In the genomic region with DNA sequence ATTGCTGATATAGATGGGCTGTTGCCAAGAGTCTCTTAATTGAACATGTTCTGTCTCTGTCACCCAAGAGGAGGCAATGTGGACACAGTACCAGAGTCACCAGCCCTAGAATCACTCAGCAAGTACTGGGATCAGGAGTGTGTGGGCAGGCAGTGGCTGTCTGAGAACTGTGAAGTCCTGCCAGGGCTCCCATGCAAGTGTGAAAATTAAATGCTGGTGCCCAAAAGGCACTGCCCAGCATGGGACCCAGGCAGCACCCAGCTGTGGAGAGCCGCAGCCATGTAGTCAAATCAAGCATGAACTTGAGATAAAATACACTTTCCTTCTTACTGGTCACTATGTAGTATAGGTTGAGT, we compare ENCODE assay signal across 2 cellular contexts.
TF ChIP-seq lines count a peak whose summit lies in the region.

No MANE protein-coding gene starts in this region.

TF ChIP-seq in IMR-90, 13 proteins besides CTCF, POLR2A, EP300 and RAD21:
- TF ChIP-seq RCOR1 (IDR thresholded peaks at IDR 0.05; ENCODE audit: insufficient replicate concordance, low read length) (no peak), CHD1 (IDR thresholded peaks at IDR 0.05; ENCODE audit: low read depth, low read length) (no peak), CEBPB (IDR thresholded peaks at IDR 0.05; ENCODE audit: low read depth, low read length) (no peak), SMC3 (IDR thresholded peaks at IDR 0.05; ENCODE audit: low read depth, low read length) (no peak), MAZ (IDR thresholded peaks at IDR 0.05; ENCODE audit: borderline replicate concordance, low read depth, low read length) (no peak), FOS (IDR thresholded peaks at IDR 0.05; ENCODE audit: low read depth, low read length) (no peak), MAFK (IDR thresholded peaks at IDR 0.05; ENCODE audit: low read depth, low read length) (no peak), BHLHE40 (IDR thresholded peaks at IDR 0.05; ENCODE audit: low read depth, low read length) (no peak)
- TF ChIP-seq, protein P1, sequence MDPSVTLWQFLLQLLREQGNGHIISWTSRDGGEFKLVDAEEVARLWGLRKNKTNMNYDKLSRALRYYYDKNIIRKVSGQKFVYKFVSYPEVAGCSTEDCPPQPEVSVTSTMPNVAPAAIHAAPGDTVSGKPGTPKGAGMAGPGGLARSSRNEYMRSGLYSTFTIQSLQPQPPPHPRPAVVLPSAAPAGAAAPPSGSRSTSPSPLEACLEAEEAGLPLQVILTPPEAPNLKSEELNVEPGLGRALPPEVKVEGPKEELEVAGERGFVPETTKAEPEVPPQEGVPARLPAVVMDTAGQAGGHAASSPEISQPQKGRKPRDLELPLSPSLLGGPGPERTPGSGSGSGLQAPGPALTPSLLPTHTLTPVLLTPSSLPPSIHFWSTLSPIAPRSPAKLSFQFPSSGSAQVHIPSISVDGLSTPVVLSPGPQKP (IDR thresholded peaks at IDR 0.05; ENCODE audit: borderline replicate concordance, low read depth, low read length), result no peak
TF ChIP-seq in IMR-90: peak in this region for 0.

TF ChIP-seq in GM23338, 12 proteins besides CTCF, POLR2A, EP300 and RAD21:
- no peak for TF ChIP-seq NANOG (IDR thresholded peaks at IDR 0.05; ENCODE audit: borderline replicate concordance)
- no peak for TF ChIP-seq STAT1 (IDR thresholded peaks at IDR 0.05; ENCODE audit: unreplicated experiment)
- no peak for TF ChIP-seq JUNB (IDR thresholded peaks at IDR 0.05; ENCODE audit: unreplicated experiment)
- TF ChIP-seq ZNF114 (CRISPR knock-in tag; IDR thresholded peaks at IDR 0.05), result no peak
- TF ChIP-seq POLR2AphosphoS5 (IDR thresholded peaks at IDR 0.05; ENCODE audit: low read depth), result no peak
- no peak for TF ChIP-seq EZH2phosphoT487 (IDR thresholded peaks at IDR 0.05; ENCODE audit: unreplicated experiment)
- TF ChIP-seq, protein P2, sequence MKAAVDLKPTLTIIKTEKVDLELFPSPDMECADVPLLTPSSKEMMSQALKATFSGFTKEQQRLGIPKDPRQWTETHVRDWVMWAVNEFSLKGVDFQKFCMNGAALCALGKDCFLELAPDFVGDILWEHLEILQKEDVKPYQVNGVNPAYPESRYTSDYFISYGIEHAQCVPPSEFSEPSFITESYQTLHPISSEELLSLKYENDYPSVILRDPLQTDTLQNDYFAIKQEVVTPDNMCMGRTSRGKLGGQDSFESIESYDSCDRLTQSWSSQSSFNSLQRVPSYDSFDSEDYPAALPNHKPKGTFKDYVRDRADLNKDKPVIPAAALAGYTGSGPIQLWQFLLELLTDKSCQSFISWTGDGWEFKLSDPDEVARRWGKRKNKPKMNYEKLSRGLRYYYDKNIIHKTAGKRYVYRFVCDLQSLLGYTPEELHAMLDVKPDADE (IDR thresholded peaks at IDR 0.05), result no peak
- TF ChIP-seq, protein P3, sequence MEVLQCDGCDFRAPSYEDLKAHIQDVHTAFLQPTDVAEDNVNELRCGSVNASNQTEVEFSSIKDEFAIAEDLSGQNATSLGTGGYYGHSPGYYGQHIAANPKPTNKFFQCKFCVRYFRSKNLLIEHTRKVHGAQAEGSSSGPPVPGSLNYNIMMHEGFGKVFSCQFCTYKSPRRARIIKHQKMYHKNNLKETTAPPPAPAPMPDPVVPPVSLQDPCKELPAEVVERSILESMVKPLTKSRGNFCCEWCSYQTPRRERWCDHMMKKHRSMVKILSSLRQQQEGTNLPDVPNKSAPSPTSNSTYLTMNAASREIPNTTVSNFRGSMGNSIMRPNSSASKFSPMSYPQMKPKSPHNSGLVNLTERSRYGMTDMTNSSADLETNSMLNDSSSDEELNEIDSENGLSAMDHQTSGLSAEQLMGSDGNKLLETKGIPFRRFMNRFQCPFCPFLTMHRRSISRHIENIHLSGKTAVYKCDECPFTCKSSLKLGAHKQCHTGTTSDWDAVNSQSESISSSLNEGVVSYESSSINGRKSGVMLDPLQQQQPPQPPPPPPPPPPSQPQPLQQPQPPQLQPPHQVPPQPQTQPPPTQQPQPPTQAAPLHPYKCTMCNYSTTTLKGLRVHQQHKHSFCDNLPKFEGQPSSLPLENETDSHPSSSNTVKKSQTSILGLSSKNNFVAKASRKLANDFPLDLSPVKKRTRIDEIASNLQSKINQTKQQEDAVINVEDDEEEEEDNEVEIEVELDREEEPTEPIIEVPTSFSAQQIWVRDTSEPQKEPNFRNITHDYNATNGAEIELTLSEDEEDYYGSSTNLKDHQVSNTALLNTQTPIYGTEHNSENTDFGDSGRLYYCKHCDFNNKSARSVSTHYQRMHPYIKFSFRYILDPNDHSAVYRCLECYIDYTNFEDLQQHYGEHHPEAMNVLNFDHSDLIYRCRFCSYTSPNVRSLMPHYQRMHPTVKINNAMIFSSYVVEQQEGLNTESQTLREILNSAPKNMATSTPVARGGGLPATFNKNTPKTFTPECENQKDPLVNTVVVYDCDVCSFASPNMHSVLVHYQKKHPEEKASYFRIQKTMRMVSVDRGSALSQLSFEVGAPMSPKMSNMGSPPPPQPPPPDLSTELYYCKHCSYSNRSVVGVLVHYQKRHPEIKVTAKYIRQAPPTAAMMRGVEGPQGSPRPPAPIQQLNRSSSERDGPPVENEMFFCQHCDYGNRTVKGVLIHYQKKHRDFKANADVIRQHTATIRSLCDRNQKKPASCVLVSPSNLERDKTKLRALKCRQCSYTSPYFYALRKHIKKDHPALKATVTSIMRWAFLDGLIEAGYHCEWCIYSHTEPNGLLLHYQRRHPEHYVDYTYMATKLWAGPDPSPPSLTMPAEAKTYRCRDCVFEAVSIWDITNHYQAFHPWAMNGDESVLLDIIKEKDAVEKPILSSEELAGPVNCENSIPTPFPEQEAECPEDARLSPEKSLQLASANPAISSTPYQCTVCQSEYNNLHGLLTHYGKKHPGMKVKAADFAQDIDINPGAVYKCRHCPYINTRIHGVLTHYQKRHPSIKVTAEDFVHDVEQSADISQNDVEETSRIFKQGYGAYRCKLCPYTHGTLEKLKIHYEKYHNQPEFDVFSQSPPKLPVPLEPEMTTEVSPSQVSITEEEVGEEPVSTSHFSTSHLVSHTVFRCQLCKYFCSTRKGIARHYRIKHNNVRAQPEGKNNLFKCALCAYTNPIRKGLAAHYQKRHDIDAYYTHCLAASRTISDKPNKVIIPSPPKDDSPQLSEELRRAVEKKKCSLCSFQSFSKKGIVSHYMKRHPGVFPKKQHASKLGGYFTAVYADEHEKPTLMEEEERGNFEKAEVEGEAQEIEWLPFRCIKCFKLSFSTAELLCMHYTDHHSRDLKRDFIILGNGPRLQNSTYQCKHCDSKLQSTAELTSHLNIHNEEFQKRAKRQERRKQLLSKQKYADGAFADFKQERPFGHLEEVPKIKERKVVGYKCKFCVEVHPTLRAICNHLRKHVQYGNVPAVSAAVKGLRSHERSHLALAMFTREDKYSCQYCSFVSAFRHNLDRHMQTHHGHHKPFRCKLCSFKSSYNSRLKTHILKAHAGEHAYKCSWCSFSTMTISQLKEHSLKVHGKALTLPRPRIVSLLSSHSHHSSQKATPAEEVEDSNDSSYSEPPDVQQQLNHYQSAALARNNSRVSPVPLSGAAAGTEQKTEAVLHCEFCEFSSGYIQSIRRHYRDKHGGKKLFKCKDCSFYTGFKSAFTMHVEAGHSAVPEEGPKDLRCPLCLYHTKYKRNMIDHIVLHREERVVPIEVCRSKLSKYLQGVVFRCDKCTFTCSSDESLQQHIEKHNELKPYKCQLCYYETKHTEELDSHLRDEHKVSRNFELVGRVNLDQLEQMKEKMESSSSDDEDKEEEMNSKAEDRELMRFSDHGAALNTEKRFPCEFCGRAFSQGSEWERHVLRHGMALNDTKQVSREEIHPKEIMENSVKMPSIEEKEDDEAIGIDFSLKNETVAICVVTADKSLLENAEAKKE (CRISPR knock-in tag; IDR thresholded peaks at IDR 0.05), result no peak
- TF ChIP-seq, protein P4, sequence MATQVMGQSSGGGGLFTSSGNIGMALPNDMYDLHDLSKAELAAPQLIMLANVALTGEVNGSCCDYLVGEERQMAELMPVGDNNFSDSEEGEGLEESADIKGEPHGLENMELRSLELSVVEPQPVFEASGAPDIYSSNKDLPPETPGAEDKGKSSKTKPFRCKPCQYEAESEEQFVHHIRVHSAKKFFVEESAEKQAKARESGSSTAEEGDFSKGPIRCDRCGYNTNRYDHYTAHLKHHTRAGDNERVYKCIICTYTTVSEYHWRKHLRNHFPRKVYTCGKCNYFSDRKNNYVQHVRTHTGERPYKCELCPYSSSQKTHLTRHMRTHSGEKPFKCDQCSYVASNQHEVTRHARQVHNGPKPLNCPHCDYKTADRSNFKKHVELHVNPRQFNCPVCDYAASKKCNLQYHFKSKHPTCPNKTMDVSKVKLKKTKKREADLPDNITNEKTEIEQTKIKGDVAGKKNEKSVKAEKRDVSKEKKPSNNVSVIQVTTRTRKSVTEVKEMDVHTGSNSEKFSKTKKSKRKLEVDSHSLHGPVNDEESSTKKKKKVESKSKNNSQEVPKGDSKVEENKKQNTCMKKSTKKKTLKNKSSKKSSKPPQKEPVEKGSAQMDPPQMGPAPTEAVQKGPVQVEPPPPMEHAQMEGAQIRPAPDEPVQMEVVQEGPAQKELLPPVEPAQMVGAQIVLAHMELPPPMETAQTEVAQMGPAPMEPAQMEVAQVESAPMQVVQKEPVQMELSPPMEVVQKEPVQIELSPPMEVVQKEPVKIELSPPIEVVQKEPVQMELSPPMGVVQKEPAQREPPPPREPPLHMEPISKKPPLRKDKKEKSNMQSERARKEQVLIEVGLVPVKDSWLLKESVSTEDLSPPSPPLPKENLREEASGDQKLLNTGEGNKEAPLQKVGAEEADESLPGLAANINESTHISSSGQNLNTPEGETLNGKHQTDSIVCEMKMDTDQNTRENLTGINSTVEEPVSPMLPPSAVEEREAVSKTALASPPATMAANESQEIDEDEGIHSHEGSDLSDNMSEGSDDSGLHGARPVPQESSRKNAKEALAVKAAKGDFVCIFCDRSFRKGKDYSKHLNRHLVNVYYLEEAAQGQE (IDR thresholded peaks at IDR 0.05; ENCODE audit: unreplicated experiment), result no peak
- no peak for TF ChIP-seq EZH2 (IDR thresholded peaks at IDR 0.05; ENCODE audit: low read depth, unreplicated experiment)
- no peak for TF ChIP-seq CREB1 (CRISPR knock-in tag; IDR thresholded peaks at IDR 0.05; ENCODE audit: low read depth)
- no peak for TF ChIP-seq ZNF331 (CRISPR knock-in tag; IDR thresholded peaks at IDR 0.05; ENCODE audit: low read depth)
